In genomic region chr19:43826787-43827754, GRCh38 we compare ENCODE assay signal across 1 cellular context.
A peak's percentile ranks its signal among the peaks of the same experiment; 100 is the strongest.
TF ChIP-seq lines count a peak whose summit lies in the region.

ZNF283 (plus strand) TSS chr19:43827321; CDS start chr19:43833505, 6,184 bp downstream.

TF ChIP-seq in IMR-90, 13 proteins besides CTCF, POLR2A, EP300 and RAD21:
- no peak for TF ChIP-seq NFE2L2 (IDR thresholded peaks at IDR 0.05; ENCODE audit: low read depth, low read length)
- no peak for TF ChIP-seq BHLHE40 (IDR thresholded peaks at IDR 0.05; ENCODE audit: low read depth, low read length)
- no peak for TF ChIP-seq SMC3 (IDR thresholded peaks at IDR 0.05; ENCODE audit: low read depth, low read length)
- peak; percentile 40; the same call in 1 of the 2 replicates for TF ChIP-seq MAZ (IDR thresholded peaks at IDR 0.05; ENCODE audit: borderline replicate concordance, low read depth, low read length)
- TF ChIP-seq MXI1 (IDR thresholded peaks at IDR 0.05; ENCODE audit: borderline replicate concordance, low read depth, low read length), result peak; percentile 77
TF ChIP-seq in IMR-90: peak in this region for 2.
